ENCODE assay signal across 9 cellular contexts in genomic region chr6:11092654-11093053, GRCh38. TPM values are rescaled to one million over a fixed set of nuclear protein-coding genes. Genes with fewer than 3 reads are reported as not detected.
DNase-seq lines count a peak whose midpoint lies in the region; ATAC-seq, FAIRE-seq and TF ChIP-seq lines count a peak whose summit lies in the region.
"Had no signal": no experiment of that assay in that cellular context is flagged by ENCODE, and none has a peak within 500 bp of the region (broad histone marks: within the 10 kb centered on the region; RNA-seq: fewer than 3 reads in every experiment).

No MANE protein-coding gene starts in this region.

- H4K20me1 ChIP-seq in K562 (replicated peaks; ENCODE audit: control insufficient read depth, insufficient read depth, low read length): no peaks in the 10 kb centered on the region

- ATAC-seq in heart right ventricle (no peak), left ventricle myocardium superior (no peak), K562 (no peak), foreskin keratinocyte (no peak), HG03135 (IDR thresholded peaks at IDR 0.05; ENCODE audit: unreplicated experiment) (no peak)

- H3K4me3 ChIP-seq in heart right ventricle (peak overlapping the region in 8 of 10 donors; percentile 71 to 99 (median 94)), K562 (peak overlapping the region; percentile 68), mesodermal cell (ENCODE audit: extremely low read depth, insufficient read depth, low read length, poor library complexity, severe bottlenecking) (peak overlapping the region; percentile 80), uterus (peak overlapping the region in 1 of 2 donors; percentile 100)

- BruUV-seq in K562 (replicated peaks; lab: Mats Ljungman, UMichigan): no TSS peak

- TF ChIP-seq CTCF in heart right ventricle (IDR thresholded peaks at IDR 0.05) (no peak), K562 (IDR thresholded peaks at IDR 0.05 in 2 of 3, conservative IDR thresholded peaks at IDR 0.05 in 1 of 3; ENCODE audit: insufficient read depth in 2 of 3, low read depth in 1 of 3, low read length in 3 of 3) (no peak), uterus (IDR thresholded peaks at IDR 0.05) (no peak), foreskin keratinocyte (conservative IDR thresholded peaks at IDR 0.05) (no peak)

- intact Hi-C loops in heart right ventricle (cut with DNase I): no loop called here
- intact Hi-C loops in left ventricle myocardium superior (cut with micrococcal nuclease): no loop called here
- intact Hi-C loops in K562 (cut with micrococcal nuclease): no loop called here
- intact Hi-C loops in uterus (cut with DNase I; ENCODE audit: low total_unique reads): no loop called here

- TF ChIP-seq POLR2A in K562 (conservative IDR thresholded peaks at IDR 0.05) (no peak), uterus (IDR thresholded peaks at IDR 0.05) (no peak)

- H3K27ac ChIP-seq in heart right ventricle (peak overlapping the region; percentile 59 to 100 (median 98)), K562 (ENCODE audit: extremely low read depth, low read depth, low read length) (no peak overlapping the region), mesodermal cell (ENCODE audit: low read depth, low read length, severe bottlenecking) (peak overlapping the region; percentile 74), uterus (peak overlapping the region; percentile 99 to 100), foreskin keratinocyte (no peak overlapping the region)

- H3K79me2 ChIP-seq in K562 (ENCODE audit: control insufficient read depth, insufficient read depth, low read length): peaks cover 36% of the 10 kb centered on the region

- POLR2A ChIA-PET in K562 (lab: Yijun Ruan, JAX): interaction anchor here (1.5 to 2.4 kb wide), 3 partner anchors 9 to 27 kb away, joined by 3 to 16 read pairs (median 4); no protein-coding TSS in a partner anchor

- no peaks in the 10 kb centered on the region for H3K36me3 ChIP-seq in heart right ventricle
- H3K36me3 ChIP-seq in K562 (ENCODE audit: control insufficient read depth, insufficient read depth, low read length): no peaks in the 10 kb centered on the region; the same call in 2 of the 3 replicates
- peaks cover 12% of the 10 kb centered on the region for H3K36me3 ChIP-seq in mesodermal cell (ENCODE audit: control insufficient read depth, insufficient read depth, low read length)
- no peaks in the 10 kb centered on the region for H3K36me3 ChIP-seq in uterus

- H3K9me1 ChIP-seq in K562 (ENCODE audit: control insufficient read depth, insufficient read depth, low read length): no peaks in the 10 kb centered on the region

- H3K27me3 ChIP-seq in heart right ventricle (no peaks in the 10 kb centered on the region), K562 (ENCODE audit: control insufficient read depth in 2 of 2, insufficient read depth in 2 of 2, low read length in 2 of 2) (no peaks in the 10 kb centered on the region), uterus (no peaks in the 10 kb centered on the region), foreskin keratinocyte (no peaks in the 10 kb centered on the region)

- WGBS in heart right ventricle, 2 donors: 7 to 14% methylated on average over 1 of the region's 1 CpG
- 10% methylated on average over 1 of the region's 1 CpG for WGBS in K562 (ENCODE audit: insufficient coverage, low coverage, missing lambda C conversion rate)
- 33% methylated on average over 1 of the region's 1 CpG; no CpG with 5 or more reads in 1 of the 2 experiments for WGBS in mesodermal cell (ENCODE audit: insufficient coverage in 2 of 2), 2 experiments

- CTCF ChIA-PET in K562 (lab: Yijun Ruan, JAX; ENCODE audit: low intra/inter-chr PET ratio): no interaction called here

- H2AFZ ChIP-seq in K562 (ENCODE audit: low read depth, low read length): peak overlapping the region; percentile 97

- no peak for FAIRE-seq in K562 (lab: Jason Lieb, UNC)

- in situ Hi-C loops in K562 (cut with MboI): no loop called here

- TF ChIP-seq EP300 in K562 (IDR thresholded peaks at IDR 0.05; ENCODE audit: low read length): no peak

- peaks cover 0 to 29% (median 20%) of the 10 kb centered on the region in 9 donors for H3K4me1 ChIP-seq in heart right ventricle
- H3K4me1 ChIP-seq in K562 (replicated peaks in 1 of 2; ENCODE audit: control insufficient read depth in 2 of 2, insufficient read depth in 2 of 2, low read length in 2 of 2): peaks cover 12 to 15% of the 10 kb centered on the region in 2 experiments
- H3K4me1 ChIP-seq in mesodermal cell (ENCODE audit: control insufficient read depth, insufficient read depth, low read length, poor library complexity, severe bottlenecking): no peaks in the 10 kb centered on the region
- H3K4me1 ChIP-seq in uterus: no peaks in the 10 kb centered on the region
- H3K4me1 ChIP-seq in foreskin keratinocyte: no peaks in the 10 kb centered on the region

- TF ChIP-seq RAD21 in K562 (CRISPR knock-in tag; conservative IDR thresholded peaks at IDR 0.05 in 1 of 2, IDR thresholded peaks at IDR 0.05 in 1 of 2): no peak

- no peak for DNase-seq in heart right ventricle
- DNase-seq in left ventricle myocardium superior: no peak
- DNase-seq in K562 (ENCODE audit: extremely low read depth in 1 of 4, low spot score in 3 of 4): no peak
- DNase-seq in uterus: no peak
- no peak for DNase-seq in foreskin keratinocyte
- no peak for DNase-seq in NCI-H2107 (lab: John Stamatoyannopoulos, UW)

- peak overlapping the region; percentile 97 for H3K4me2 ChIP-seq in K562 (ENCODE audit: insufficient read depth, low read length)

- H3K9me3 ChIP-seq in heart right ventricle (no peaks in the 10 kb centered on the region), K562 (replicated peaks; ENCODE audit: control insufficient read depth, insufficient read depth, low read depth, low read length) (no peaks in the 10 kb centered on the region), mesodermal cell (ENCODE audit: control insufficient read depth, low read length) (no peaks in the 10 kb centered on the region), uterus (no peaks in the 10 kb centered on the region)

- H3K9ac ChIP-seq in K562 (ENCODE audit: insufficient read depth in 1 of 2, low read depth in 2 of 2, low read length in 2 of 2): peak overlapping the region; percentile 90 to 92; a peak in 3 of 4 replicates

RNA-seq across cellular contexts. Expression of gene SMIM13, which starts 1.0 kb away (rescaled TPM):
- total RNA-seq in heart right ventricle (10 to 100 TPM; 10.5 to 14.6 (median 11.8) TPM), left ventricle myocardium superior (13.1 TPM), K562 (2014; rRNA removed) (10.1 and 11.7 TPM in 2 replicates), K562 (2014; rRNA removed; fragmentation: Illumina TruSeq; extraction: Trizol) (21.5 and 23.7 TPM in 2 replicates), K562 (2015; rRNA removed; fragmentation: Illumina TruSeq; extraction: Trizol) (12.1 and 13.0 TPM in 2 replicates), K562 (2021) (23.0 and 24.8 TPM in 2 replicates), uterus (10 to 100 TPM in 2 of 4 donors, 1 to 10 TPM in 2; 4.4 to 25.2 (median 11.4) TPM), foreskin keratinocyte (9.8 and 12.1 TPM in 2 replicates)
- polyA plus RNA-seq in heart right ventricle (1 to 10 TPM; 3.0 to 8.3 TPM), K562 (2011; rRNA removed) (7.1 and 8.9 TPM in 2 replicates), K562 (2014; fragmentation: Illumina TruSeq; extraction: Trizol) (14.5 and 15.2 TPM in 2 replicates), K562 (2014; fragmentation: Nextera tagmentation; extraction: Ambion mirVana) (1 to 10 TPM; 5.5 to 7.2 TPM), K562 (2014; rRNA removed) (7.7 and 8.7 TPM in 2 replicates), foreskin keratinocyte (6.6 and 7.0 TPM in 2 replicates)
- 4.2 and 16.1 TPM in 2 replicates for total RNA-seq in K562 (2011; cell fraction: chromatin; rRNA removed; ENCODE audit: low replicate concordance)
- 2.2 and 3.4 TPM in 2 replicates for total RNA-seq in K562 (2011; cell fraction: nucleolus; rRNA removed)
- total RNA-seq in K562 (2011; cell fraction: nucleoplasm; rRNA removed): 9.5 and 15.3 TPM in 2 replicates
- 1.7 and 3.4 TPM in 2 replicates for polyA plus RNA-seq in K562 (2011; cell fraction: cytosol; rRNA removed)
- 2.4 and 3.3 TPM in 2 replicates for polyA plus RNA-seq in K562 (2011; cell fraction: nucleus; rRNA removed)
- polyA plus RNA-seq in K562 (2012): 12.6 and 15.8 TPM in 2 replicates
- 13.3 and 17.7 TPM in 2 replicates for polyA minus RNA-seq in K562 (2011; rRNA and poly(A)+ RNA removed)
- 7.8 and 8.5 TPM in 2 replicates for polyA minus RNA-seq in K562 (2011; cell fraction: cytosol; rRNA and poly(A)+ RNA removed)
- polyA minus RNA-seq in K562 (2011; cell fraction: nucleus; rRNA and poly(A)+ RNA removed): 2.8 and 5.9 TPM in 2 replicates
- polyA plus RNA-seq in mesodermal cell (2013, experiment 1 of 2): 12.6 TPM
- 11.2 TPM for polyA plus RNA-seq in mesodermal cell (2013, experiment 2 of 2)

RNA-seq across cellular contexts. Expression of gene ERVFRD-1, which starts 18.9 kb away (rescaled TPM):
- under 1 TPM in 2 of 10 donors, not detected in 8; 0.11 to 0.23 TPM for total RNA-seq in heart right ventricle
- under 1 TPM; 0.01 to 0.07 TPM for polyA plus RNA-seq in heart right ventricle
- total RNA-seq in left ventricle myocardium superior: 0.12 TPM
- total RNA-seq in K562 (2011; cell fraction: chromatin; rRNA removed; ENCODE audit: low replicate concordance): not detected in 2 replicates
- total RNA-seq in K562 (2011; cell fraction: nucleolus; rRNA removed): not detected in 2 replicates
- 0.15 TPM in 1 of 2 replicates, not detected in the other for total RNA-seq in K562 (2011; cell fraction: nucleoplasm; rRNA removed)
- total RNA-seq in K562 (2014; rRNA removed): 0.05 and 0.16 TPM in 2 replicates
- total RNA-seq in K562 (2014; rRNA removed; fragmentation: Illumina TruSeq; extraction: Trizol): 0.06 TPM in 1 of 2 replicates, not detected in the other
- total RNA-seq in K562 (2015; rRNA removed; fragmentation: Illumina TruSeq; extraction: Trizol): 0.08 and 0.14 TPM in 2 replicates
- total RNA-seq in K562 (2021): 0.04 and 0.09 TPM in 2 replicates
- not detected in 2 replicates for polyA plus RNA-seq in K562 (2011; rRNA removed)
- polyA plus RNA-seq in K562 (2011; cell fraction: cytosol; rRNA removed): not detected in 2 replicates
- polyA plus RNA-seq in K562 (2011; cell fraction: nucleus; rRNA removed): not detected in 2 replicates
- 0.34 and 1.7 TPM in 2 replicates for polyA plus RNA-seq in K562 (2012)
- 0.04 and 0.10 TPM in 2 replicates for polyA plus RNA-seq in K562 (2014; fragmentation: Illumina TruSeq; extraction: Trizol)
- under 1 TPM; 0.07 to 0.10 TPM for polyA plus RNA-seq in K562 (2014; fragmentation: Nextera tagmentation; extraction: Ambion mirVana)
- polyA plus RNA-seq in K562 (2014; rRNA removed): 0.05 TPM in 2 replicates
- not detected in 2 replicates for polyA minus RNA-seq in K562 (2011; rRNA and poly(A)+ RNA removed)
- polyA minus RNA-seq in K562 (2011; cell fraction: cytosol; rRNA and poly(A)+ RNA removed): not detected in 2 replicates
- polyA minus RNA-seq in K562 (2011; cell fraction: nucleus; rRNA and poly(A)+ RNA removed): not detected in 2 replicates
- not detected for polyA plus RNA-seq in mesodermal cell (2013, experiment 1 of 2)
- not detected for polyA plus RNA-seq in mesodermal cell (2013, experiment 2 of 2)
- total RNA-seq in uterus: under 1 TPM in 2 of 4 donors, not detected in 2; 0.14 to 0.21 TPM
- not detected in 2 replicates for total RNA-seq in foreskin keratinocyte
- not detected in 2 replicates for polyA plus RNA-seq in foreskin keratinocyte

RNA-seq across cellular contexts. Expression of gene ELOVL2, which starts 48.5 kb away (rescaled TPM):
- 1 to 10 TPM in 6 of 10 donors, under 1 TPM in 4; 0.73 to 3.5 (median 1.0) TPM for total RNA-seq in heart right ventricle
- 1 to 10 TPM; 2.6 to 3.3 TPM for polyA plus RNA-seq in heart right ventricle
- total RNA-seq in left ventricle myocardium superior: 1.3 TPM
- total RNA-seq in K562 (2011; cell fraction: chromatin; rRNA removed; ENCODE audit: low replicate concordance): 0.09 and 0.23 TPM in 2 replicates
- total RNA-seq in K562 (2011; cell fraction: nucleolus; rRNA removed): 0.13 and 0.17 TPM in 2 replicates
- total RNA-seq in K562 (2011; cell fraction: nucleoplasm; rRNA removed): 0.22 and 0.76 TPM in 2 replicates
- 0.05 and 0.33 TPM in 2 replicates for total RNA-seq in K562 (2014; rRNA removed)
- total RNA-seq in K562 (2014; rRNA removed; fragmentation: Illumina TruSeq; extraction: Trizol): 0.36 and 0.48 TPM in 2 replicates
- 0.30 and 0.47 TPM in 2 replicates for total RNA-seq in K562 (2015; rRNA removed; fragmentation: Illumina TruSeq; extraction: Trizol)
- total RNA-seq in K562 (2021): 0.29 and 0.31 TPM in 2 replicates
- 0.35 and 0.96 TPM in 2 replicates for polyA plus RNA-seq in K562 (2011; rRNA removed)
- polyA plus RNA-seq in K562 (2011; cell fraction: cytosol; rRNA removed): 0.15 and 0.31 TPM in 2 replicates
- 0.07 and 0.21 TPM in 2 replicates for polyA plus RNA-seq in K562 (2011; cell fraction: nucleus; rRNA removed)
- polyA plus RNA-seq in K562 (2012): 0.57 and 0.64 TPM in 2 replicates
- polyA plus RNA-seq in K562 (2014; fragmentation: Illumina TruSeq; extraction: Trizol): 0.35 and 0.56 TPM in 2 replicates
- polyA plus RNA-seq in K562 (2014; fragmentation: Nextera tagmentation; extraction: Ambion mirVana): under 1 TPM; 0.14 to 0.20 TPM
- polyA plus RNA-seq in K562 (2014; rRNA removed): 0.17 and 0.23 TPM in 2 replicates
- 0.39 and 1.0 TPM in 2 replicates for polyA minus RNA-seq in K562 (2011; rRNA and poly(A)+ RNA removed)
- 0.27 and 0.29 TPM in 2 replicates for polyA minus RNA-seq in K562 (2011; cell fraction: cytosol; rRNA and poly(A)+ RNA removed)
- polyA minus RNA-seq in K562 (2011; cell fraction: nucleus; rRNA and poly(A)+ RNA removed): 0.27 TPM in 1 of 2 replicates, not detected in the other
- polyA plus RNA-seq in mesodermal cell (2013, experiment 1 of 2): 13.0 TPM
- 13.4 TPM for polyA plus RNA-seq in mesodermal cell (2013, experiment 2 of 2)
- 1 to 10 TPM in 1 of 4 donors, under 1 TPM in 1, not detected in 2; 0.09 to 3.5 TPM for total RNA-seq in uterus
- 0.10 and 0.18 TPM in 2 replicates for total RNA-seq in foreskin keratinocyte
- 0.06 and 0.07 TPM in 2 replicates for polyA plus RNA-seq in foreskin keratinocyte
- total RNA-seq: lung microvascular endothelial cell had no signal

Comparison
In these comparisons a context has a peak if more than half of its experiments do, and no peak if none do; other contexts are left out.
1. H3K27ac ChIP-seq: peak in heart right ventricle (10 of 10), mesodermal cell (single experiment) and uterus (2 of 2); none in K562 (single experiment) and foreskin keratinocyte (single experiment).